ENCODE assay signal across 18 cellular contexts in genomic region chr4:8700576-8700975, GRCh38.
"Had no signal": no experiment of that assay in that cellular context is flagged by ENCODE, and none has a peak within 500 bp of the region (broad histone marks: within the 10 kb centered on the region; RNA-seq: fewer than 3 reads in every experiment).

No MANE protein-coding gene starts in this region.

- H3K4me3 Mint-ChIP-seq: activated B cell treated with CpG ODN at 0.5 μM for 24 hours; activated CD8-positive, alpha-beta T cell treated with anti-CD3 and anti-CD28 coated beads for 36 hours; activated T-helper 1 cell treated with anti-CD3 and anti-CD28 coated beads, Interleukin-12 subunit alpha, Interleukin-12 subunit beta, Interleukin-2, Interleukin-4 antibody, amounts not matched to agents 30 ng/mL and 10 ng/mL and 1 ng/mL, durations not matched to agents 14 hours and 24 hours and 36 hours; naive thymus-derived CD8-positive, alpha-beta T cell; T-helper 2 cell treated with Interferon-gamma antibody and Interleukin-4, amounts not matched to agents 5 μg/mL and 100 μg/mL, for 36 hours had no signal

- H3K27ac ChIP-seq: brain microvascular endothelial cell, gastrocnemius medialis, heart left ventricle, neutrophil, right atrium auricular region had no signal

- H3K36me3 Mint-ChIP-seq: naive thymus-derived CD8-positive, alpha-beta T cell had no signal

- H3K27ac Mint-ChIP-seq: activated B cell treated with CpG ODN at 0.5 μM for 24 hours; activated CD8-positive, alpha-beta T cell treated with anti-CD3 and anti-CD28 coated beads for 36 hours; activated T-helper 1 cell treated with anti-CD3 and anti-CD28 coated beads, Interleukin-12 subunit alpha, Interleukin-12 subunit beta, Interleukin-2, Interleukin-4 antibody, amounts not matched to agents 30 ng/mL and 10 ng/mL and 1 ng/mL, durations not matched to agents 14 hours and 24 hours and 36 hours; progenitor cell of endocrine pancreas; T-helper 2 cell treated with Interferon-gamma antibody and Interleukin-4, amounts not matched to agents 5 μg/mL and 100 μg/mL, for 36 hours had no signal

- H3K27me3 Mint-ChIP-seq: activated B cell treated with CpG ODN at 0.5 μM for 24 hours had no signal

- H3K4me1 ChIP-seq: gastrocnemius medialis, heart left ventricle, right atrium auricular region had no signal

- ATAC-seq: activated CD8-positive, alpha-beta T cell treated with anti-CD3 and anti-CD28 coated beads for 36 hours; gastrocnemius medialis; heart left ventricle; left colon; naive thymus-derived CD8-positive, alpha-beta T cell; stimulated activated naive CD8-positive, alpha-beta T cell treated with anti-CD3 and anti-CD28 coated beads, Interleukin-15, Interleukin-2, amounts not matched to agents 100 U/mL and 50 U/mL, for 24 hours had no signal

- DNase-seq: activated B cell treated with CpG ODN at 0.5 μM for 24 hours; activated CD4-positive, alpha-beta T cell treated with anti-CD3 and anti-CD28 coated beads for 48 hours; activated CD8-positive, alpha-beta T cell treated with anti-CD3 and anti-CD28 coated beads for 36 hours; activated naive CD4-positive, alpha-beta T cell treated with Interleukin-2 at 50 U/mL for 16 hours; anterior cingulate cortex; brain microvascular endothelial cell; dermis blood vessel endothelial cell; left colon; naive thymus-derived CD8-positive, alpha-beta T cell; stimulated activated naive CD8-positive, alpha-beta T cell treated with anti-CD3 and anti-CD28 coated beads, Interleukin-15, Interleukin-2, amounts not matched to agents 100 U/mL and 50 U/mL, for 24 hours had no signal

- H3K9me3 ChIP-seq: gastrocnemius medialis, neutrophil had no signal

- H3K27me3 ChIP-seq: right atrium auricular region had no signal

- H3K36me3 ChIP-seq: brain microvascular endothelial cell, gastrocnemius medialis, heart left ventricle, neutrophil, right atrium auricular region had no signal

- H3K4me3 ChIP-seq: gastrocnemius medialis, heart left ventricle, right atrium auricular region, smooth muscle cell had no signal

- H3K9me3 Mint-ChIP-seq: activated B cell treated with CpG ODN at 0.5 μM for 24 hours; activated CD8-positive, alpha-beta T cell treated with anti-CD3 and anti-CD28 coated beads for 36 hours; activated T-helper 1 cell treated with anti-CD3 and anti-CD28 coated beads, Interleukin-12 subunit alpha, Interleukin-12 subunit beta, Interleukin-2, Interleukin-4 antibody, amounts not matched to agents 30 ng/mL and 10 ng/mL and 1 ng/mL, durations not matched to agents 14 hours and 24 hours and 36 hours; T-helper 2 cell treated with Interferon-gamma antibody and Interleukin-4, amounts not matched to agents 5 μg/mL and 100 μg/mL, for 36 hours had no signal

- H3K4me2 ChIP-seq: smooth muscle cell had no signal

- H3K4me1 Mint-ChIP-seq: activated B cell treated with CpG ODN at 0.5 μM for 24 hours; naive thymus-derived CD8-positive, alpha-beta T cell had no signal
